8 cellular contexts compared by ENCODE assay signal in the genomic region with DNA sequence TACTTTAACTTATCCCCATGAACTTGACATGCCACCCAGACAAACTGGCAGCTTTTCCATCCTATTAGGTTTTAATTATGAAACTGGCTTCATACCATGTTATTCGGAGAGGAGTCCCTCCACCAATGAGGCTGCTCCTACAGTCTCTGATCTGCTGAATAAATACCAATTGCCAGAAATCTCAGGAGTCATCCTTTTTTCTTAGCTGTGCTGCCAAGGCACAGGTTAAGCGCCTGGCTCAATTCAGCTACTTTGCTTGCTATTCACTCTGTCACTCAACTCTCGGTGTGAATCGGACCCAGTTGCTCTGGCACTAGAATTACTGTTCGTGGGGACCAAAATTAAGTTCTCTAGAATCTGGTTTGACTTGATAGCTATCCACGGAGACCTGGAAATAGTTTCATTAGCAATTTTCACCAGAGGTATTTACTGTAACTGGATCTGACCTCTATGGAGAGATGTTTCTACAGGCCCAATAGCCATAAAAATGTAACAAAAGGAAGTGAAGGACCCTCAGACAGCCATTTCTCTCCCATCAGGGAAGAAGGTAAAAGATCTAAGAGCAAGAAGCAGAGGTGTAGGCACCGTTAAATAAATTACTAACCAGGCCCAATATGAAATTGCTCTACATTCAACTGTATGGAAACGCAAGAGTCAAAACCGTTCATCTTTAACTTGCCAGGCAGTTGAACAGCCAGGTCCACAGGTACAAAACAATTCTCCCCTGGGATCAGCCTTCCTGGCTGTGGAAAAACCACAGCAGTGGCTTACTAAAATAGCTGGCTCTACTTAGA. TPM values are rescaled to one million over a fixed set of nuclear protein-coding genes. Genes with fewer than 3 reads are reported as not detected.
DNase-seq lines count a peak whose midpoint lies in the region; FAIRE-seq and TF ChIP-seq lines count a peak whose summit lies in the region.

No MANE protein-coding gene starts in this region.

- peak overlapping the region; percentile 98; the same call in 1 of the 2 replicates for H3K9ac ChIP-seq in HUES64 (ENCODE audit: low read depth, low read length)

- H3K4me1 Mint-ChIP-seq in mesothelial cell of epicardium: peaks cover 48% of the 10 kb centered on the region

- 76% methylated on average over 9 of the region's 9 CpGs for WGBS in HUES64

- H3K36me3 ChIP-seq in HUES64 (ENCODE audit: insufficient read depth, low read length): peaks cover 37% of the 10 kb centered on the region

- peaks cover 1% of the 10 kb centered on the region for H3K36me3 Mint-ChIP-seq in mesothelial cell of epicardium

- H3K27ac ChIP-seq in HUES64 (ENCODE audit: low read depth, low read length): peak overlapping the region; percentile 99

- peaks cover 35% of the 10 kb centered on the region for H3K4me1 ChIP-seq in HUES64 (ENCODE audit: insufficient read depth, low read length)

- H3K9me3 ChIP-seq in HUES64 (ENCODE audit: insufficient read depth, low read depth, low read length): no peaks in the 10 kb centered on the region

- FAIRE-seq in A204.1 (lab: Jason Lieb, UNC): peak; percentile 96

- no peak for TF ChIP-seq CTCF in mesothelial cell of epicardium (IDR thresholded peaks at IDR 0.05; ENCODE audit: unreplicated experiment)

- DNase-seq in astrocyte of the hippocampus (ENCODE audit: low read depth, low spot score): peak; percentile 67
- no peak for DNase-seq in mesothelial cell of epicardium (ENCODE audit: low spot score in 2 of 2, unreplicated experiment in 2 of 2)
- DNase-seq in NK-92 (lab: John Stamatoyannopoulos, UW; ENCODE audit: unreplicated experiment): no peak
- DNase-seq in HCEC 1CT: no peak
- no peak for DNase-seq in NCI-H748 (lab: John Stamatoyannopoulos, UW; ENCODE audit: unreplicated experiment)
- no peak for DNase-seq in NCI-H82 treated with DMSO at 0.1 percent for 48 hours (lab: John Stamatoyannopoulos, UW; ENCODE audit: unreplicated experiment)

- H3K4me3 Mint-ChIP-seq in mesothelial cell of epicardium: peak overlapping the region; percentile 18

- H3K27ac Mint-ChIP-seq in mesothelial cell of epicardium: peak overlapping the region; percentile 100

- H3K9me3 Mint-ChIP-seq in mesothelial cell of epicardium: no peaks in the 10 kb centered on the region

- H3K27me3 Mint-ChIP-seq in mesothelial cell of epicardium (ENCODE audit: low read depth): no peaks in the 10 kb centered on the region

- H3K27me3 ChIP-seq in HUES64 (ENCODE audit: insufficient read depth, low read length): no peaks in the 10 kb centered on the region

- peak overlapping the region; percentile 8; the same call in 1 of the 2 replicates for H3K4me3 ChIP-seq in HUES64 (ENCODE audit: low read length)

RNA-seq across cellular contexts. Expression of a gene that starts 5.4 kb away (rescaled TPM):
- polyA plus RNA-seq in HUES64 (2013, experiment 1 of 2): 25.7 TPM
- polyA plus RNA-seq in HUES64 (2013, experiment 2 of 2): 27.1 TPM
- 65.3 to 68.7 TPM (median 67.9 TPM) in 3 replicates for total RNA-seq in mesothelial cell of epicardium

RNA-seq across cellular contexts. Expression of a gene that starts 22.5 kb away (rescaled TPM):
- polyA plus RNA-seq in HUES64 (2013, experiment 1 of 2): 192 TPM
- 205 TPM for polyA plus RNA-seq in HUES64 (2013, experiment 2 of 2)
- total RNA-seq in mesothelial cell of epicardium: 137 to 141 TPM (median 138 TPM) in 3 replicates

RNA-seq across cellular contexts. Expression of a gene that starts 59.7 kb away (rescaled TPM):
- polyA plus RNA-seq in HUES64 (2013, experiment 1 of 2): 45.0 TPM
- 44.3 TPM for polyA plus RNA-seq in HUES64 (2013, experiment 2 of 2)
- 35.4 to 38.1 TPM (median 36.2 TPM) in 3 replicates for total RNA-seq in mesothelial cell of epicardium
